Comparison of ENCODE assay signal across 8 cellular contexts in genomic region chr2:86336350-86337234, GRCh38. TPM values are rescaled to one million over a fixed set of nuclear protein-coding genes. Genes with fewer than 3 reads are reported as not detected.
A peak's percentile ranks its signal among the peaks of the same experiment; 100 is the strongest.
DNase-seq lines count a peak whose midpoint lies in the region; ATAC-seq and TF ChIP-seq lines count a peak whose summit lies in the region.

No MANE protein-coding gene starts in this region.

- ATAC-seq in GM21390 (IDR thresholded peaks at IDR 0.05; ENCODE audit: unreplicated experiment) = no peak
- no peak for ATAC-seq in HG03460 (IDR thresholded peaks at IDR 0.05; ENCODE audit: unreplicated experiment)

- no peak overlapping the region for H2AFZ ChIP-seq in smooth muscle cell (ENCODE audit: low read depth)

- peaks cover 71% of the 10 kb centered on the region for H3K27me3 Mint-ChIP-seq in T-helper 1 cell treated with Interleukin-12 subunit alpha and Interleukin-12 subunit beta and Interleukin-4 antibody, amounts not matched to agents 30 μg/mL and 1 μg/mL, for 36 hours (ENCODE audit: low read depth)
- peaks cover 67% of the 10 kb centered on the region for H3K27me3 Mint-ChIP-seq in activated T-helper 1 cell treated with anti-CD3 and anti-CD28 coated beads, Interleukin-12 subunit alpha, Interleukin-12 subunit beta, Interleukin-2, Interleukin-4 antibody, amounts not matched to agents 30 ng/mL and 10 ng/mL and 1 ng/mL, durations not matched to agents 14 hours and 24 hours and 36 hours (ENCODE audit: insufficient read depth)

- no peak overlapping the region for H3K27ac Mint-ChIP-seq in T-helper 1 cell treated with Interleukin-12 subunit alpha and Interleukin-12 subunit beta and Interleukin-4 antibody, amounts not matched to agents 30 μg/mL and 1 μg/mL, for 36 hours
- no peak overlapping the region for H3K27ac Mint-ChIP-seq in activated T-helper 1 cell treated with anti-CD3 and anti-CD28 coated beads, Interleukin-12 subunit alpha, Interleukin-12 subunit beta, Interleukin-2, Interleukin-4 antibody, amounts not matched to agents 30 ng/mL and 10 ng/mL and 1 ng/mL, durations not matched to agents 14 hours and 24 hours and 36 hours

- H3K9me3 ChIP-seq in iPS-18a (ENCODE audit: control insufficient read depth, low read depth, low read length) (no peaks in the 10 kb centered on the region), smooth muscle cell (replicated peaks; ENCODE audit: low read depth) (no peaks in the 10 kb centered on the region)

- peaks cover 9% of the 10 kb centered on the region for H3K4me1 Mint-ChIP-seq in T-helper 1 cell treated with Interleukin-12 subunit alpha and Interleukin-12 subunit beta and Interleukin-4 antibody, amounts not matched to agents 30 μg/mL and 1 μg/mL, for 36 hours (ENCODE audit: low read depth)
- peaks cover 10% of the 10 kb centered on the region for H3K4me1 Mint-ChIP-seq in activated T-helper 1 cell treated with anti-CD3 and anti-CD28 coated beads, Interleukin-12 subunit alpha, Interleukin-12 subunit beta, Interleukin-2, Interleukin-4 antibody, amounts not matched to agents 30 ng/mL and 10 ng/mL and 1 ng/mL, durations not matched to agents 14 hours and 24 hours and 36 hours (ENCODE audit: low read depth)

- H3K36me3 ChIP-seq in iPS-18a (ENCODE audit: control insufficient read depth, low read depth, low read length) = no peaks in the 10 kb centered on the region
- no peaks in the 10 kb centered on the region for H3K36me3 ChIP-seq in smooth muscle cell (ENCODE audit: low read depth)

- H3F3A ChIP-seq in smooth muscle cell (ENCODE audit: low read depth) = no peaks in the 10 kb centered on the region

- H3K36me3 Mint-ChIP-seq in T-helper 1 cell treated with Interleukin-12 subunit alpha and Interleukin-12 subunit beta and Interleukin-4 antibody, amounts not matched to agents 30 μg/mL and 1 μg/mL, for 36 hours (ENCODE audit: low read depth) = no peaks in the 10 kb centered on the region
- H3K36me3 Mint-ChIP-seq in activated T-helper 1 cell treated with anti-CD3 and anti-CD28 coated beads, Interleukin-12 subunit alpha, Interleukin-12 subunit beta, Interleukin-2, Interleukin-4 antibody, amounts not matched to agents 30 ng/mL and 10 ng/mL and 1 ng/mL, durations not matched to agents 14 hours and 24 hours and 36 hours (ENCODE audit: low read depth) = no peaks in the 10 kb centered on the region

- H3K4me3 ChIP-seq in iPS-18a (ENCODE audit: low read length) (peak overlapping the region; percentile 58), smooth muscle cell (peak overlapping the region; percentile 55)

- H3K4me2 ChIP-seq in smooth muscle cell = peak overlapping the region; percentile 93

- intact Hi-C loops in activated T-helper 1 cell treated with anti-CD3 and anti-CD28 coated beads, Interleukin-12 subunit alpha, Interleukin-12 subunit beta, Interleukin-2, Interleukin-4 antibody, amounts not matched to agents 30 ng/mL and 10 ng/mL and 1 ng/mL, durations not matched to agents 14 hours and 24 hours and 36 hours (cut with micrococcal nuclease) = loop anchor here (2.0 kb wide), 1 partner anchor 286 kb away; the partner anchor contains the start of gene RNF103

- WGBS in smooth muscle cell (ENCODE audit: low lambda C conversion rate) = 9% methylated on average over 49 of the region's 51 CpGs

- H3K9me3 Mint-ChIP-seq in T-helper 1 cell treated with Interleukin-12 subunit alpha and Interleukin-12 subunit beta and Interleukin-4 antibody, amounts not matched to agents 30 μg/mL and 1 μg/mL, for 36 hours = peaks cover 10% of the 10 kb centered on the region
- H3K9me3 Mint-ChIP-seq in activated T-helper 1 cell treated with anti-CD3 and anti-CD28 coated beads, Interleukin-12 subunit alpha, Interleukin-12 subunit beta, Interleukin-2, Interleukin-4 antibody, amounts not matched to agents 30 ng/mL and 10 ng/mL and 1 ng/mL, durations not matched to agents 14 hours and 24 hours and 36 hours = peaks cover 8% of the 10 kb centered on the region

- TF ChIP-seq CTCF in smooth muscle cell (IDR thresholded peaks at IDR 0.05; ENCODE audit: borderline replicate concordance, insufficient read depth, poor library complexity, severe bottlenecking) = no peak

- H3K4me1 ChIP-seq in iPS-18a (ENCODE audit: control insufficient read depth, low read depth, low read length) (no peaks in the 10 kb centered on the region), smooth muscle cell (ENCODE audit: low read depth) (no peaks in the 10 kb centered on the region)

- peaks cover 68% of the 10 kb centered on the region for H3K27me3 ChIP-seq in iPS-18a (ENCODE audit: control insufficient read depth, insufficient read depth, low read length)
- H3K27me3 ChIP-seq in smooth muscle cell (ENCODE audit: low read depth) = peaks cover 86% of the 10 kb centered on the region

- DNase-seq in T-helper 1 cell (no peak), smooth muscle cell (lab: John Stamatoyannopoulos, UW; ENCODE audit: unreplicated experiment) (no peak), NCI-H226 (no peak)
- DNase-seq in activated T-helper 1 cell treated with anti-CD3 and anti-CD28 coated beads, Interleukin-12 subunit alpha, Interleukin-12 subunit beta, Interleukin-2, Interleukin-4 antibody, amounts not matched to agents 30 ng/mL and 10 ng/mL and 1 ng/mL, durations not matched to agents 14 hours and 24 hours and 36 hours (ENCODE audit: low spot score) = no peak

- peak overlapping the region; percentile 68 for H3K4me3 Mint-ChIP-seq in T-helper 1 cell treated with Interleukin-12 subunit alpha and Interleukin-12 subunit beta and Interleukin-4 antibody, amounts not matched to agents 30 μg/mL and 1 μg/mL, for 36 hours
- peak overlapping the region; percentile 75 for H3K4me3 Mint-ChIP-seq in activated T-helper 1 cell treated with anti-CD3 and anti-CD28 coated beads, Interleukin-12 subunit alpha, Interleukin-12 subunit beta, Interleukin-2, Interleukin-4 antibody, amounts not matched to agents 30 ng/mL and 10 ng/mL and 1 ng/mL, durations not matched to agents 14 hours and 24 hours and 36 hours

- no peaks in the 10 kb centered on the region for H3K79me2 ChIP-seq in smooth muscle cell (ENCODE audit: low read depth)

- no peaks in the 10 kb centered on the region for H4K20me1 ChIP-seq in smooth muscle cell (ENCODE audit: low read depth)

- H3K27ac ChIP-seq in iPS-18a (ENCODE audit: low read length) = no peak overlapping the region
- no peak overlapping the region for H3K27ac ChIP-seq in smooth muscle cell (ENCODE audit: low read depth)

- no peak overlapping the region for H3K9ac ChIP-seq in iPS-18a (ENCODE audit: low read length)
- H3K9ac ChIP-seq in smooth muscle cell (ENCODE audit: low read depth) = no peak overlapping the region

RNA-seq across cellular contexts. Expression of gene REEP1, which starts 0.8 kb away (rescaled TPM):
- total RNA-seq in activated T-helper 1 cell treated with anti-CD3 and anti-CD28 coated beads, Interleukin-12 subunit alpha, Interleukin-12 subunit beta, Interleukin-2, Interleukin-4 antibody, amounts not matched to agents 30 ng/mL and 10 ng/mL and 1 ng/mL, durations not matched to agents 14 hours and 24 hours and 36 hours = 0.26 and 0.81 TPM in 2 replicates
- 0.13 TPM in 1 of 2 replicates, not detected in the other for total RNA-seq in smooth muscle cell
- not detected in 2 replicates for polyA plus RNA-seq in smooth muscle cell
